Comparison of ENCODE assay signal across 1 cellular context in genomic region chr18:47926101-47926850, GRCh38.
TF ChIP-seq lines count a peak whose summit lies in the region.

No MANE protein-coding gene starts in this region.

TF ChIP-seq in GM12878, 131 proteins besides CTCF, POLR2A, EP300 and RAD21:
- TF ChIP-seq, protein P1, sequence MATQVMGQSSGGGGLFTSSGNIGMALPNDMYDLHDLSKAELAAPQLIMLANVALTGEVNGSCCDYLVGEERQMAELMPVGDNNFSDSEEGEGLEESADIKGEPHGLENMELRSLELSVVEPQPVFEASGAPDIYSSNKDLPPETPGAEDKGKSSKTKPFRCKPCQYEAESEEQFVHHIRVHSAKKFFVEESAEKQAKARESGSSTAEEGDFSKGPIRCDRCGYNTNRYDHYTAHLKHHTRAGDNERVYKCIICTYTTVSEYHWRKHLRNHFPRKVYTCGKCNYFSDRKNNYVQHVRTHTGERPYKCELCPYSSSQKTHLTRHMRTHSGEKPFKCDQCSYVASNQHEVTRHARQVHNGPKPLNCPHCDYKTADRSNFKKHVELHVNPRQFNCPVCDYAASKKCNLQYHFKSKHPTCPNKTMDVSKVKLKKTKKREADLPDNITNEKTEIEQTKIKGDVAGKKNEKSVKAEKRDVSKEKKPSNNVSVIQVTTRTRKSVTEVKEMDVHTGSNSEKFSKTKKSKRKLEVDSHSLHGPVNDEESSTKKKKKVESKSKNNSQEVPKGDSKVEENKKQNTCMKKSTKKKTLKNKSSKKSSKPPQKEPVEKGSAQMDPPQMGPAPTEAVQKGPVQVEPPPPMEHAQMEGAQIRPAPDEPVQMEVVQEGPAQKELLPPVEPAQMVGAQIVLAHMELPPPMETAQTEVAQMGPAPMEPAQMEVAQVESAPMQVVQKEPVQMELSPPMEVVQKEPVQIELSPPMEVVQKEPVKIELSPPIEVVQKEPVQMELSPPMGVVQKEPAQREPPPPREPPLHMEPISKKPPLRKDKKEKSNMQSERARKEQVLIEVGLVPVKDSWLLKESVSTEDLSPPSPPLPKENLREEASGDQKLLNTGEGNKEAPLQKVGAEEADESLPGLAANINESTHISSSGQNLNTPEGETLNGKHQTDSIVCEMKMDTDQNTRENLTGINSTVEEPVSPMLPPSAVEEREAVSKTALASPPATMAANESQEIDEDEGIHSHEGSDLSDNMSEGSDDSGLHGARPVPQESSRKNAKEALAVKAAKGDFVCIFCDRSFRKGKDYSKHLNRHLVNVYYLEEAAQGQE (IDR thresholded peaks at IDR 0.05; ENCODE audit: low read depth, low read length): no peak
- TF ChIP-seq, protein P2, sequence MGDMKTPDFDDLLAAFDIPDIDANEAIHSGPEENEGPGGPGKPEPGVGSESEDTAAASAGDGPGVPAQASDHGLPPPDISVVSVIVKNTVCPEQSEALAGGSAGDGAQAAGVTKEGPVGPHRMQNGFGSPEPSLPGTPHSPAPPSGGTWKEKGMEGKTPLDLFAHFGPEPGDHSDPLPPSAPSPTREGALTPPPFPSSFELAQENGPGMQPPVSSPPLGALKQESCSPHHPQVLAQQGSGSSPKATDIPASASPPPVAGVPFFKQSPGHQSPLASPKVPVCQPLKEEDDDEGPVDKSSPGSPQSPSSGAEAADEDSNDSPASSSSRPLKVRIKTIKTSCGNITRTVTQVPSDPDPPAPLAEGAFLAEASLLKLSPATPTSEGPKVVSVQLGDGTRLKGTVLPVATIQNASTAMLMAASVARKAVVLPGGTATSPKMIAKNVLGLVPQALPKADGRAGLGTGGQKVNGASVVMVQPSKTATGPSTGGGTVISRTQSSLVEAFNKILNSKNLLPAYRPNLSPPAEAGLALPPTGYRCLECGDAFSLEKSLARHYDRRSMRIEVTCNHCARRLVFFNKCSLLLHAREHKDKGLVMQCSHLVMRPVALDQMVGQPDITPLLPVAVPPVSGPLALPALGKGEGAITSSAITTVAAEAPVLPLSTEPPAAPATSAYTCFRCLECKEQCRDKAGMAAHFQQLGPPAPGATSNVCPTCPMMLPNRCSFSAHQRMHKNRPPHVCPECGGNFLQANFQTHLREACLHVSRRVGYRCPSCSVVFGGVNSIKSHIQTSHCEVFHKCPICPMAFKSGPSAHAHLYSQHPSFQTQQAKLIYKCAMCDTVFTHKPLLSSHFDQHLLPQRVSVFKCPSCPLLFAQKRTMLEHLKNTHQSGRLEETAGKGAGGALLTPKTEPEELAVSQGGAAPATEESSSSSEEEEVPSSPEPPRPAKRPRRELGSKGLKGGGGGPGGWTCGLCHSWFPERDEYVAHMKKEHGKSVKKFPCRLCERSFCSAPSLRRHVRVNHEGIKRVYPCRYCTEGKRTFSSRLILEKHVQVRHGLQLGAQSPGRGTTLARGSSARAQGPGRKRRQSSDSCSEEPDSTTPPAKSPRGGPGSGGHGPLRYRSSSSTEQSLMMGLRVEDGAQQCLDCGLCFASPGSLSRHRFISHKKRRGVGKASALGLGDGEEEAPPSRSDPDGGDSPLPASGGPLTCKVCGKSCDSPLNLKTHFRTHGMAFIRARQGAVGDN (IDR thresholded peaks at IDR 0.05): no peak
- no peak for TF ChIP-seq MYB (IDR thresholded peaks at IDR 0.05; ENCODE audit: borderline replicate concordance, low read depth, low read length)
- TF ChIP-seq, protein P3, sequence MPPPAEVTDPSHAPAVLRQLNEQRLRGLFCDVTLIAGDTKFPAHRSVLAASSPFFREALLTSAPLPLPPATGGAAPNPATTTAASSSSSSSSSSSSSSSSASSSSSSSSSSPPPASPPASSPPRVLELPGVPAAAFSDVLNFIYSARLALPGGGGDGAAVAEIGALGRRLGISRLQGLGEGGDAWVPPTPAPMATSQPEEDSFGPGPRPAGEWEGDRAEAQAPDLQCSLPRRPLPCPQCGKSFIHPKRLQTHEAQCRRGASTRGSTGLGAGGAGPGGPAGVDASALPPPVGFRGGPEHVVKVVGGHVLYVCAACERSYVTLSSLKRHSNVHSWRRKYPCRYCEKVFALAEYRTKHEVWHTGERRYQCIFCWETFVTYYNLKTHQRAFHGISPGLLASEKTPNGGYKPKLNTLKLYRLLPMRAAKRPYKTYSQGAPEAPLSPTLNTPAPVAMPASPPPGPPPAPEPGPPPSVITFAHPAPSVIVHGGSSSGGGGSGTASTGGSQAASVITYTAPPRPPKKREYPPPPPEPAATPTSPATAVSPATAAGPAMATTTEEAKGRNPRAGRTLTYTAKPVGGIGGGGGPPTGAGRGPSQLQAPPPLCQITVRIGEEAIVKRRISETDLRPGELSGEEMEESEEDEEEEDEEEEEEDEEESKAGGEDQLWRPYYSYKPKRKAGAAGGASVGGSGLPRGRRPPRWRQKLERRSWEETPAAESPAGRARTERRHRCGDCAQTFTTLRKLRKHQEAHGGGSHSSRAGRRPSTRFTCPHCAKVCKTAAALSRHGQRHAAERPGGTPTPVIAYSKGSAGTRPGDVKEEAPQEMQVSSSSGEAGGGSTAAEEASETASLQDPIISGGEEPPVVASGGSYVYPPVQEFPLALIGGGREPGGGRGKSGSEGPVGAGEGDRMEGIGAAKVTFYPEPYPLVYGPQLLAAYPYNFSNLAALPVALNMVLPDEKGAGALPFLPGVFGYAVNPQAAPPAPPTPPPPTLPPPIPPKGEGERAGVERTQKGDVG (CRISPR knock-in tag; IDR thresholded peaks at IDR 0.05): no peak
- TF ChIP-seq ATF3 (IDR thresholded peaks at IDR 0.05; ENCODE audit: borderline replicate concordance, extremely low read depth, low read depth, low read length): no peak
- TF ChIP-seq NFXL1 (IDR thresholded peaks at IDR 0.05; ENCODE audit: borderline replicate concordance): no peak
- no peak for TF ChIP-seq BHLHE40 (IDR thresholded peaks at IDR 0.05; ENCODE audit: borderline replicate concordance in 1 of 2, low read depth in 2 of 2, low read length in 1 of 2)
- no peak for TF ChIP-seq HDAC6 (IDR thresholded peaks at IDR 0.05; ENCODE audit: unreplicated experiment)
- no peak for TF ChIP-seq MEF2B (IDR thresholded peaks at IDR 0.05; ENCODE audit: partially characterized antibody, poor library complexity, severe bottlenecking)
- TF ChIP-seq CBX5 (IDR thresholded peaks at IDR 0.05; ENCODE audit: low read depth): no peak
- TF ChIP-seq BCL11A (IDR thresholded peaks at IDR 0.05; ENCODE audit: low read depth, low read length): no peak
- TF ChIP-seq JUNB (IDR thresholded peaks at IDR 0.05): no peak
- no peak for TF ChIP-seq SMAD1 (IDR thresholded peaks at IDR 0.05; ENCODE audit: low read depth, partially characterized antibody)
- TF ChIP-seq, protein P4, sequence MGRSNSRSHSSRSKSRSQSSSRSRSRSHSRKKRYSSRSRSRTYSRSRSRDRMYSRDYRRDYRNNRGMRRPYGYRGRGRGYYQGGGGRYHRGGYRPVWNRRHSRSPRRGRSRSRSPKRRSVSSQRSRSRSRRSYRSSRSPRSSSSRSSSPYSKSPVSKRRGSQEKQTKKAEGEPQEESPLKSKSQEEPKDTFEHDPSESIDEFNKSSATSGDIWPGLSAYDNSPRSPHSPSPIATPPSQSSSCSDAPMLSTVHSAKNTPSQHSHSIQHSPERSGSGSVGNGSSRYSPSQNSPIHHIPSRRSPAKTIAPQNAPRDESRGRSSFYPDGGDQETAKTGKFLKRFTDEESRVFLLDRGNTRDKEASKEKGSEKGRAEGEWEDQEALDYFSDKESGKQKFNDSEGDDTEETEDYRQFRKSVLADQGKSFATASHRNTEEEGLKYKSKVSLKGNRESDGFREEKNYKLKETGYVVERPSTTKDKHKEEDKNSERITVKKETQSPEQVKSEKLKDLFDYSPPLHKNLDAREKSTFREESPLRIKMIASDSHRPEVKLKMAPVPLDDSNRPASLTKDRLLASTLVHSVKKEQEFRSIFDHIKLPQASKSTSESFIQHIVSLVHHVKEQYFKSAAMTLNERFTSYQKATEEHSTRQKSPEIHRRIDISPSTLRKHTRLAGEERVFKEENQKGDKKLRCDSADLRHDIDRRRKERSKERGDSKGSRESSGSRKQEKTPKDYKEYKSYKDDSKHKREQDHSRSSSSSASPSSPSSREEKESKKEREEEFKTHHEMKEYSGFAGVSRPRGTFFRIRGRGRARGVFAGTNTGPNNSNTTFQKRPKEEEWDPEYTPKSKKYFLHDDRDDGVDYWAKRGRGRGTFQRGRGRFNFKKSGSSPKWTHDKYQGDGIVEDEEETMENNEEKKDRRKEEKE (IDR thresholded peaks at IDR 0.05): no peak
